In genomic region chr4:184067931-184068554, GRCh38 we compare ENCODE assay signal across 2 cellular contexts.
TF ChIP-seq lines count a peak whose summit lies in the region.

No MANE protein-coding gene starts in this region.

TF ChIP-seq in GM23338, 12 proteins besides CTCF, POLR2A, EP300 and RAD21:
- TF ChIP-seq ZNF462 (CRISPR knock-in tag; IDR thresholded peaks at IDR 0.05) (no peak), ETS1 (IDR thresholded peaks at IDR 0.05) (no peak), EZH2phosphoT487 (IDR thresholded peaks at IDR 0.05; ENCODE audit: unreplicated experiment) (no peak), POLR2AphosphoS5 (IDR thresholded peaks at IDR 0.05; ENCODE audit: low read depth) (no peak), JUNB (IDR thresholded peaks at IDR 0.05; ENCODE audit: unreplicated experiment) (no peak), NANOG (IDR thresholded peaks at IDR 0.05; ENCODE audit: borderline replicate concordance) (no peak), ZNF114 (CRISPR knock-in tag; IDR thresholded peaks at IDR 0.05) (no peak), CREB1 (CRISPR knock-in tag; IDR thresholded peaks at IDR 0.05; ENCODE audit: low read depth) (no peak), STAT1 (IDR thresholded peaks at IDR 0.05; ENCODE audit: unreplicated experiment) (no peak), ZNF331 (CRISPR knock-in tag; IDR thresholded peaks at IDR 0.05; ENCODE audit: low read depth) (no peak), EZH2 (IDR thresholded peaks at IDR 0.05; ENCODE audit: low read depth, unreplicated experiment) (no peak), REST (IDR thresholded peaks at IDR 0.05; ENCODE audit: unreplicated experiment) (no peak)

TF ChIP-seq in H1, 55 proteins besides CTCF, POLR2A, EP300 and RAD21:
- TF ChIP-seq SIN3A (conservative IDR thresholded peaks at IDR 0.05 in 1 of 2, IDR thresholded peaks at IDR 0.05 in 1 of 2; ENCODE audit: low read depth in 1 of 2, low read length in 2 of 2) (no peak), USF2 (IDR thresholded peaks at IDR 0.05; ENCODE audit: low read length) (no peak), SP1 (IDR thresholded peaks at IDR 0.05; ENCODE audit: low read depth, low read length) (no peak), SAP30 (IDR thresholded peaks at IDR 0.05; ENCODE audit: insufficient read depth, insufficient replicate concordance, low read length) (no peak)
